Comparison of ENCODE assay signal across 18 cellular contexts in the genomic region with DNA sequence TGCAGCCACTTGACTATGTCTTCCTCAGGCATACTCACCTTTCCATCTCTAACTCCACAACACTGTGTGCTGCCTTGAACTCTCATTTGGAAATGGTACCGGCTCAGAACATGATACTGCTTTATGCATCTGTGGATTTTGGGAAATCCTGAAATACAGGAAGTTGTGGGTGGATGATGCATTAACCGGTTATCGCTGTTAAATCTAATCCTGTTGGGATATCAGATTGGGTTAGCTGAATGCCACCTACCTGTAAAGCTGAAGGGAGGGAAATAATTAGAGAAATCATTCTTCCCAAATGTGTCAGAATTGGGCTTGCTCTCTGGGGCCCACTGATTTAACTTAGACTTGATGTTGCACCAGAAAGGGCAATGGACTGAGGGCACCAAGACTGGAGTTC. TPM values are rescaled to one million over a fixed set of nuclear protein-coding genes. Genes with fewer than 3 reads are reported as not detected.
"Had no signal": no experiment of that assay in that cellular context is flagged by ENCODE, and none has a peak within 500 bp of the region (broad histone marks: within the 10 kb centered on the region; RNA-seq: fewer than 3 reads in every experiment).

No MANE protein-coding gene starts in this region.

- H3K4me3 Mint-ChIP-seq: natural killer cell, neural crest cell, type B pancreatic cell had no signal

- H3K4me1 ChIP-seq: thyroid gland had no signal

- H3K4me1 Mint-ChIP-seq: natural killer cell, neural crest cell had no signal

- ATAC-seq: mucosa of descending colon, natural killer cell, right cardiac atrium had no signal

- H3K27me3 ChIP-seq: heart left ventricle, thyroid gland had no signal

- DNase-seq: effector memory CD4-positive, alpha-beta T cell; heart left ventricle; hippocampal formation; kidney glomerular epithelial cell; mucosa of descending colon; natural killer cell; right cardiac atrium; stimulated activated CD4-positive, alpha-beta T cell treated with anti-CD3 and anti-CD28 coated beads, Interleukin-2, amount 100 ng/mL, for 48 hours; stimulated activated naive CD4-positive, alpha-beta T cell treated with Interleukin-2 at 50 U/mL for 16 hours; thyroid gland had no signal

- H3K27ac Mint-ChIP-seq: natural killer cell, type B pancreatic cell had no signal

- H3K4me3 ChIP-seq: heart left ventricle, mucosa of descending colon, smooth muscle cell, thyroid gland had no signal

- H3K4me2 ChIP-seq: smooth muscle cell had no signal

- H3K36me3 ChIP-seq: heart left ventricle, thyroid gland had no signal

- FAIRE-seq: frontal cortex, urothelium cell line had no signal

- H3K36me3 Mint-ChIP-seq: natural killer cell, type B pancreatic cell had no signal

- H3K9me3 Mint-ChIP-seq: natural killer cell had no signal

- H3K9me3 ChIP-seq: mucosa of descending colon, thyroid gland had no signal

- H3K27ac ChIP-seq: epithelial cell of prostate, heart left ventricle, thyroid gland had no signal

RNA-seq across cellular contexts. Expression of gene CH25H, which starts 54.0 kb away (rescaled TPM):
- total RNA-seq: glomerular endothelial cell, neural crest cell, osteocyte, smooth muscle cell had no signal
- polyA plus RNA-seq: smooth muscle cell had no signal
